ENCODE assay signal across 10 cellular contexts in the genomic region with DNA sequence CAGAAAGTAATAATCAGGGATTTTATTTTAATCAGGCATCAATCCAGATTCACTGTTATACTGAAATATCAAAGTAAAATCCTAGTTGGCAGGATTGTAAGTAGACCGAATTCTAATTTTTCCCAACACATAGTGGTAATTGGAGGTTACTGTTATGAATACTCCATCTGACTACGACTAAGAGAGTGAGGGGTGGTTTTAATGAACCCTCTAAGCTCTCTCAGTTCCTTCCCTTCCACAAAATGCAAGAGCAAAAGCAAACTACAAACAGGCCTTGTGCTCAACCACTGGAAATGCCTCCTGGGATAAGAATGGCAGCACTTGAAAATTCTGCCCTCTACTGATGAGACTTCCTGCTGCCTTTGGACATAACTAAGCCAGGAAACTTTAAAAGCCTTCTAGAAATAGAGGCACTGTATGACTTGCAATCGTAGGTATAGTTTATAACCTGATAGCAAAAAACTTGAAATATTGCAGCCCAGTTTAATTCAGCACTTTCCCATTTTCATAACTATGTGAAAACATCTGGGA.
A peak's percentile ranks its signal among the peaks of the same experiment; 100 is the strongest.
DNase-seq lines count a peak whose midpoint lies in the region; ATAC-seq and TF ChIP-seq lines count a peak whose summit lies in the region.
"Had no signal": no experiment of that assay in that cellular context is flagged by ENCODE, and none has a peak within 500 bp of the region (broad histone marks: within the 10 kb centered on the region; RNA-seq: fewer than 3 reads in every experiment).

No MANE protein-coding gene starts in this region.

- H3K4me1 Mint-ChIP-seq in activated CD4-positive, alpha-beta memory T cell treated with anti-CD3 and anti-CD28 coated beads, Interleukin-2, amount 10 ng/mL, durations not matched to agents 7 days and 5 days, result no peaks in the 10 kb centered on the region

- CTCF ChIA-PET in activated CD4-positive, alpha-beta memory T cell treated with anti-CD3 and anti-CD28 coated beads, Interleukin-2, amount 10 ng/mL, durations not matched to agents 7 days and 5 days (lab: Charles Lee), result no interaction called here

- intact Hi-C loops in adrenal gland (cut with DNase I), result no loop called here

- H3K36me3 Mint-ChIP-seq in activated CD4-positive, alpha-beta memory T cell treated with anti-CD3 and anti-CD28 coated beads, Interleukin-2, amount 10 ng/mL, durations not matched to agents 7 days and 5 days (ENCODE audit: low read depth), result peaks cover 6% of the 10 kb centered on the region

- no peak overlapping the region for H3K4me3 Mint-ChIP-seq in activated CD4-positive, alpha-beta memory T cell treated with anti-CD3 and anti-CD28 coated beads, Interleukin-2, amount 10 ng/mL, durations not matched to agents 7 days and 5 days

- WGBS in adrenal gland, 4 donors, result 60 to 81% (median 70%) methylated on average over 3 of the region's 3 CpGs

- H3K27me3 Mint-ChIP-seq in activated CD4-positive, alpha-beta memory T cell treated with anti-CD3 and anti-CD28 coated beads, Interleukin-2, amount 10 ng/mL, durations not matched to agents 7 days and 5 days, result no peaks in the 10 kb centered on the region

- H3K9me3 Mint-ChIP-seq in activated CD4-positive, alpha-beta memory T cell treated with anti-CD3 and anti-CD28 coated beads, Interleukin-2, amount 10 ng/mL, durations not matched to agents 7 days and 5 days, result no peaks in the 10 kb centered on the region

- no peak overlapping the region for H3K4me3 ChIP-seq in adrenal gland
- H3K4me3 ChIP-seq: transverse colon had no signal

- POLR2A ChIA-PET in activated CD4-positive, alpha-beta memory T cell treated with anti-CD3 and anti-CD28 coated beads, Interleukin-2, amount 10 ng/mL, durations not matched to agents 7 days and 5 days (lab: Charles Lee), result no interaction called here

- TF ChIP-seq CTCF in adrenal gland (IDR thresholded peaks at IDR 0.05), result peak; percentile 19 to 48 (median 45)

- no peaks in the 10 kb centered on the region for H3K4me1 ChIP-seq in adrenal gland (replicated peaks in 1 of 2)
- H3K4me1 ChIP-seq: transverse colon had no signal

- H3K27me3 ChIP-seq in adrenal gland, result no peaks in the 10 kb centered on the region
- H3K27me3 ChIP-seq: transverse colon had no signal

- no peaks in the 10 kb centered on the region for H3K9me3 ChIP-seq in adrenal gland (replicated peaks in 1 of 3)
- H3K9me3 ChIP-seq: transverse colon had no signal

- ATAC-seq in HG02798 (IDR thresholded peaks at IDR 0.05; ENCODE audit: poor library complexity, unreplicated experiment) (peak; percentile 39), HG03280 (IDR thresholded peaks at IDR 0.05; ENCODE audit: unreplicated experiment) (no peak)

- no peak for TF ChIP-seq POLR2A in adrenal gland (IDR thresholded peaks at IDR 0.05)

- DNase-seq in COLO829 (ENCODE audit: low spot score), result peak; percentile 15
- DNase-seq in adrenal gland, result peak in 5 of 7 donors; percentile 17 to 51 (median 26)
- DNase-seq in kidney glomerular epithelial cell (lab: John Stamatoyannopoulos, UW), result peak; percentile 12
- DNase-seq in 8988T, result no peak
- DNase-seq in activated CD4-positive, alpha-beta memory T cell treated with anti-CD3 and anti-CD28 coated beads, Interleukin-2, amount 10 ng/mL, durations not matched to agents 7 days and 5 days, result no peak
- no peak for DNase-seq in LoVo (ENCODE audit: low spot score)
- DNase-seq: activated CD4-positive, CD25-positive, alpha-beta regulatory T cell; transverse colon had no signal

- H3K36me3 ChIP-seq in adrenal gland (replicated peaks in 1 of 2), result no peaks in the 10 kb centered on the region
- H3K36me3 ChIP-seq: transverse colon had no signal

- H3K27ac Mint-ChIP-seq in activated CD4-positive, alpha-beta memory T cell treated with anti-CD3 and anti-CD28 coated beads, Interleukin-2, amount 10 ng/mL, durations not matched to agents 7 days and 5 days, result no peak overlapping the region

- no peak overlapping the region for H3K27ac ChIP-seq in adrenal gland
- H3K27ac ChIP-seq: transverse colon had no signal

Comparison
In these comparisons a context has a peak if more than half of its experiments do, and no peak if none do; other contexts are left out.
1. DNase-seq: peak in COLO829 (single experiment), adrenal gland (5 of 7) and kidney glomerular epithelial cell (single experiment); none in 8988T (single experiment), activated CD4-positive, alpha-beta memory T cell treated with anti-CD3 and anti-CD28 coated beads, Interleukin-2, amount 10 ng/mL, durations not matched to agents 7 days and 5 days (single experiment) and LoVo (single experiment).